Comparison of ENCODE assay signal across 9 cellular contexts in the genomic region with DNA sequence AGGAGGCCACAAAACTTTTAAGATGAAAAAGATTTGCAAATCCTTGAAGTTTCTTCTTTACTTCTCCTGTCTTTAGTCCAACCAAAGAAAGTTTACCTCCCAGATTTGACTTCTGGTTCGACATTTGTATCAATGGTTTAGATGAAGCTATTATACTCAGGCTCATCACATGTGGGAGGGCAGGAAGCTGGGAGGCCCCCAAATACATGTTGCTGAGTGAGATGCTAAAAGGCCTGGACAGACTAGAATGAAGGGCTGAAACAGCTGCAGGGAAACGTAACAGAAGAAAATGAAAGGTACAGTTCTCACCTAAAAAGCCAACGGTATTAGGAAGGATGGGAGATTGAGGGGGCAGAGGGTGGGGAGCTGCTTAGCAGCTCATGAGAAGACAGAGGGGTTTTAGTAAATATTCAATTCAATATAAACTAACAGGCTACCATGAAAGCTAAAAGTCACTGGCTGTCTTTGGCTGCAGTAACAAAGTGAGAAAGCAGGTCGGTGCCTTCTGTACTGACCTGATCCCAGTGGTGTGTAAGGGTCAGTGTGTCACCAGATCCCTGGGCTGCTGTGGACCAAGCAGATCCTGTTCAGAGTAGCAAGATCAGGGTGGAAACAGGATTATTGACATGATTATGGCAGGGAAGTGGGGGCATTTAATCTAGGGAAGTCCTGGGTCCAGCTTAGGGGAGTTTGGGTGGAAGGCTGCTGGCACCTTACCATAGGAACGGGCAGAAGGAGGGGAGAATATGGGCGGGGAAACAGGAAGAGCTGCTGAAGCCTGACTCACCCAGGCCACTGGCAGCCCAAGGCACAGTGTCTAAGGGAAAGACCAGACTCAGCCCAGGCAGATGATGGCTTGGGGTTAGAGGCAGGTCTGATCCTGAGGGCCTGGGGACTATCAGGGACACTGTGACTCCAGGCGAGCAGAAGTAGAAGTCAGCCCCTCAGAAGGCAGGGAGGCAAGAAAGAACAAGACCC.
DNase-seq lines count a peak whose midpoint lies in the region; ATAC-seq and FAIRE-seq lines count a peak whose summit lies in the region.
"Had no signal": no experiment of that assay in that cellular context is flagged by ENCODE, and none has a peak within 500 bp of the region (broad histone marks: within the 10 kb centered on the region; RNA-seq: fewer than 3 reads in every experiment).

No MANE protein-coding gene starts in this region.

- H3K36me3 Mint-ChIP-seq in activated CD8-positive, alpha-beta T cell treated with anti-CD3 and anti-CD28 coated beads, Interleukin-2, amount 10 ng/mL, durations not matched to agents 7 days and 5 days (ENCODE audit: low read depth) = no peaks in the 10 kb centered on the region

- H3K27me3 Mint-ChIP-seq in activated CD8-positive, alpha-beta T cell treated with anti-CD3 and anti-CD28 coated beads, Interleukin-2, amount 10 ng/mL, durations not matched to agents 7 days and 5 days (ENCODE audit: low read depth) = peaks cover 11% of the 10 kb centered on the region

- CTCF ChIA-PET in activated CD8-positive, alpha-beta T cell treated with anti-CD3 and anti-CD28 coated beads, Interleukin-2, amount 10 ng/mL, durations not matched to agents 7 days and 5 days (lab: Charles Lee) = interaction anchor here (0.6 to 4.0 kb wide), 6 partner anchors 18 to 252 kb away, joined by 3 to 17 read pairs (median 4); no protein-coding TSS in a partner anchor

- no peak overlapping the region for H3K4me3 Mint-ChIP-seq in activated CD8-positive, alpha-beta T cell treated with anti-CD3 and anti-CD28 coated beads, Interleukin-2, amount 10 ng/mL, durations not matched to agents 7 days and 5 days

- peak; percentile 49 for ATAC-seq in activated CD8-positive, alpha-beta T cell treated with anti-CD3 and anti-CD28 coated beads, Interleukin-2, amount 10 ng/mL, durations not matched to agents 7 days and 5 days
- no peak for ATAC-seq in GM18498 (IDR thresholded peaks at IDR 0.05; ENCODE audit: unreplicated experiment)
- no peak for ATAC-seq in GM21447 (IDR thresholded peaks at IDR 0.05; ENCODE audit: unreplicated experiment)
- ATAC-seq in HG02623 (IDR thresholded peaks at IDR 0.05; ENCODE audit: unreplicated experiment) = no peak

- H3K27ac Mint-ChIP-seq in activated CD8-positive, alpha-beta T cell treated with anti-CD3 and anti-CD28 coated beads, Interleukin-2, amount 10 ng/mL, durations not matched to agents 7 days and 5 days = peak overlapping the region; percentile 53

- POLR2A ChIA-PET in activated CD8-positive, alpha-beta T cell treated with anti-CD3 and anti-CD28 coated beads, Interleukin-2, amount 10 ng/mL, durations not matched to agents 7 days and 5 days (lab: Charles Lee) = interaction anchor here (1.0 kb wide), 1 partner anchor 28 kb away, joined by 3 read pairs; no protein-coding TSS in a partner anchor

- DNase-seq in A172 (ENCODE audit: low spot score) (peak; percentile 84), GM19239 (ENCODE audit: insufficient read length, low spot score) (no peak), kidney glomerular epithelial cell (lab: John Stamatoyannopoulos, UW) (peak; percentile 4), NCI-H1436 treated with DMSO at 0.1 percent for 48 hours (lab: John Stamatoyannopoulos, UW) (no peak)
- DNase-seq in activated CD8-positive, alpha-beta T cell treated with anti-CD3 and anti-CD28 coated beads, Interleukin-2, amount 10 ng/mL, durations not matched to agents 7 days and 5 days = no peak
- DNase-seq: NCI-H1105 had no signal

- no peaks in the 10 kb centered on the region for H3K9me3 Mint-ChIP-seq in activated CD8-positive, alpha-beta T cell treated with anti-CD3 and anti-CD28 coated beads, Interleukin-2, amount 10 ng/mL, durations not matched to agents 7 days and 5 days (ENCODE audit: insufficient read depth)

- H3K4me1 Mint-ChIP-seq in activated CD8-positive, alpha-beta T cell treated with anti-CD3 and anti-CD28 coated beads, Interleukin-2, amount 10 ng/mL, durations not matched to agents 7 days and 5 days (ENCODE audit: low read depth) = peaks cover 13% of the 10 kb centered on the region

- FAIRE-seq in GM19239 (lab: Jason Lieb, UNC) = peak; percentile 93

Comparison
In these comparisons a context has a peak if more than half of its experiments do, and no peak if none do; other contexts are left out.
1. DNase-seq: peak in A172 (single experiment) and kidney glomerular epithelial cell (single experiment); none in GM19239 (single experiment), activated CD8-positive, alpha-beta T cell treated with anti-CD3 and anti-CD28 coated beads, Interleukin-2, amount 10 ng/mL, durations not matched to agents 7 days and 5 days (single experiment) and NCI-H1436 treated with DMSO at 0.1 percent for 48 hours (single experiment).